Comparison of ENCODE assay signal across 35 cellular contexts in the genomic region with DNA sequence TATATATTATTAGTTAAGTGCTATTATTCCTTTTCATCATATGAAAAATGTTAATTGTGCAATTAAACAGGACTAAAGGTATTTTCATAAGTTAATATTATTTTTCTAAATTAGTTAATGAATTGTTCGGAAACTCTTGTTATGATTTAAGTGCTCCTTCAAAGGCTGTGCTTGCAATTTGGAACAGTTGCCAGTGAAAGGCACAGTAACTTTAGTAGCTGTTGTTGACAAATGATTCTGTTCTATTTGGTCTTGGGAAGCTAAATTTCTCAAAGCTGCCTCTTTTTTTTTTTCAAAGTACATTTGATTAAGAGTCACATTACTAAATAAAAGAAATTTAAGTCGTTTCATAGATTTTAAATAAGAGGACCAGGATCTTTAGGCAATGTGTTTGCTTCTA. TPM values are rescaled to one million over a fixed set of nuclear protein-coding genes. Genes with fewer than 3 reads are reported as not detected.
"Had no signal": no experiment of that assay in that cellular context is flagged by ENCODE, and none has a peak within 500 bp of the region (broad histone marks: within the 10 kb centered on the region; RNA-seq: fewer than 3 reads in every experiment).

No MANE protein-coding gene starts in this region.

- DNase-seq: activated CD4-positive, alpha-beta memory T cell treated with anti-CD3 and anti-CD28 coated beads for 36 hours; activated CD4-positive, alpha-beta T cell treated with anti-CD3 and anti-CD28 coated beads for 36 hours; activated CD4-positive, alpha-beta T cell treated with anti-CD3 and anti-CD28 coated beads, Interleukin-2, amount 10 ng/mL, durations not matched to agents 24 days and 14 days; activated CD4-positive, CD25-positive, alpha-beta regulatory T cell; activated CD4-positive, CD25-positive, alpha-beta regulatory T cell treated with anti-CD3 and anti-CD28 coated beads, Interleukin-2, amount 50 U/mL, for 72 hours; activated CD8-positive, alpha-beta memory T cell treated with anti-CD3 and anti-CD28 coated beads, Interleukin-2, amount 10 ng/mL, durations not matched to agents 7 days and 5 days; activated CD8-positive, alpha-beta memory T cell treated with anti-CD3 and anti-CD28 coated beads, Interleukin-2, amount 50 U/mL, for 4 hours; activated CD8-positive, alpha-beta T cell treated with anti-CD3 and anti-CD28 coated beads, Interleukin-2, amount 10 ng/mL, durations not matched to agents 7 days and 5 days; activated effector memory CD4-positive, alpha-beta T cell treated with anti-CD3 and anti-CD28 coated beads, Interleukin-2, amount 50 U/mL, for 16 hours; activated naive CD4-positive, alpha-beta T cell treated with anti-CD3 and anti-CD28 coated beads for 36 hours; activated naive CD8-positive, alpha-beta T cell treated with anti-CD3 and anti-CD28 coated beads for 36 hours; activated naive CD8-positive, alpha-beta T cell treated with anti-CD3 and anti-CD28 coated beads, Interleukin-2, amount 50 U/mL, for 24 hours; activated T-cell treated with anti-CD3 and anti-CD28 coated beads, Interleukin-2, amount 50 U/mL, for 1 hour; activated T-cell treated with anti-CD3 and anti-CD28 coated beads, Interleukin-2, amount 50 U/mL, for 48 hours; adrenal gland; amygdala; aorta; body of pancreas; caudate nucleus; colonic mucosa; effector CD8-positive, alpha-beta T cell; esophagus squamous epithelium; gastrocnemius medialis; heart right ventricle; T-helper 1 cell; T-helper 17 cell; T1000 had no signal

- H3K27ac ChIP-seq: adrenal gland, body of pancreas, colonic mucosa, epithelial cell of prostate, esophagus squamous epithelium, gastrocnemius medialis, heart right ventricle had no signal

- H3K9me3 ChIP-seq: adrenal gland, body of pancreas, colonic mucosa, esophagus squamous epithelium, gastrocnemius medialis had no signal

- H3K4me1 ChIP-seq: adrenal gland, body of pancreas, colonic mucosa, esophagus squamous epithelium, gastrocnemius medialis, heart right ventricle had no signal

- FAIRE-seq: endometrium, endothelial cell of umbilical vein had no signal

- H3K27me3 ChIP-seq: adrenal gland, body of pancreas, colonic mucosa, esophagus squamous epithelium, gastrocnemius medialis, heart right ventricle had no signal

- ATAC-seq: activated CD4-positive, alpha-beta T cell treated with anti-CD3 and anti-CD28 coated beads for 36 hours; activated CD8-positive, alpha-beta memory T cell treated with anti-CD3 and anti-CD28 coated beads, Interleukin-2, amount 10 ng/mL, durations not matched to agents 7 days and 5 days; activated CD8-positive, alpha-beta T cell treated with anti-CD3 and anti-CD28 coated beads, Interleukin-2, amount 10 ng/mL, durations not matched to agents 7 days and 5 days; activated naive CD8-positive, alpha-beta T cell treated with anti-CD3 and anti-CD28 coated beads, Interleukin-2, amount 50 U/mL, for 24 hours; body of pancreas; gastrocnemius medialis; heart right ventricle; T-helper 17 cell had no signal

- H3K36me3 ChIP-seq: adrenal gland, colonic mucosa, esophagus squamous epithelium, gastrocnemius medialis, heart right ventricle had no signal

- H3K4me3 ChIP-seq: adrenal gland, body of pancreas, colonic mucosa, esophagus squamous epithelium, gastrocnemius medialis, heart right ventricle had no signal

RNA-seq across cellular contexts. Expression of a gene that starts 40.7 kb away (rescaled TPM):
- total RNA-seq: activated CD4-positive, alpha-beta memory T cell treated with anti-CD3 and anti-CD28 coated beads for 36 hours; activated CD4-positive, alpha-beta T cell treated with anti-CD3 and anti-CD28 coated beads for 36 hours; activated CD4-positive, alpha-beta T cell treated with anti-CD3 and anti-CD28 coated beads, Interleukin-2, amount 10 ng/mL, durations not matched to agents 24 days and 14 days; activated CD8-positive, alpha-beta memory T cell treated with anti-CD3 and anti-CD28 coated beads for 36 hours; activated CD8-positive, alpha-beta memory T cell treated with anti-CD3 and anti-CD28 coated beads, Interleukin-2, amount 10 ng/mL, durations not matched to agents 7 days and 5 days; activated CD8-positive, alpha-beta T cell treated with anti-CD3 and anti-CD28 coated beads, Interleukin-2, amount 10 ng/mL, durations not matched to agents 7 days and 5 days; activated naive CD4-positive, alpha-beta T cell treated with anti-CD3 and anti-CD28 coated beads for 36 hours; activated naive CD8-positive, alpha-beta T cell treated with anti-CD3 and anti-CD28 coated beads for 36 hours; activated T-helper 1 cell treated with anti-CD3 and anti-CD28 coated beads, Interleukin-12 subunit alpha, Interleukin-12 subunit beta, Interleukin-2, Interleukin-4 antibody, amounts not matched to agents 30 ng/mL and 10 ng/mL and 1 ng/mL, durations not matched to agents 14 hours and 24 hours and 36 hours; activated T-helper 2 cell treated with anti-CD3 and anti-CD28 coated beads, Interferon-gamma antibody, Interleukin-2, Interleukin-4, amounts not matched to agents 10 μg/mL and 5 μg/mL and 100 μg/mL, durations not matched to agents 14 hours and 24 hours and 36 hours; colonic mucosa; dermis microvascular lymphatic vessel endothelial cell; endothelial cell of umbilical vein; glomerular endothelial cell; T-helper 17 cell had no signal
- polyA plus RNA-seq: endothelial cell of umbilical vein had no signal
